ENCODE assay signal across 15 cellular contexts in genomic region chr17:16313159-16314090, GRCh38. TPM values are rescaled to one million over a fixed set of nuclear protein-coding genes. Genes with fewer than 3 reads are reported as not detected.
DNase-seq lines count a peak whose midpoint lies in the region; ATAC-seq and TF ChIP-seq lines count a peak whose summit lies in the region.
"Had no signal": no experiment of that assay in that cellular context is flagged by ENCODE, and none has a peak within 500 bp of the region (broad histone marks: within the 10 kb centered on the region; RNA-seq: fewer than 3 reads in every experiment).

No MANE protein-coding gene starts in this region.

- WGBS in hepatocyte (ENCODE audit: low lambda C conversion rate, missing lambda C conversion rate): 66% methylated on average over 7 of the region's 7 CpGs

- H3K36me3 Mint-ChIP-seq in stimulated activated memory B cell treated with anti-CD40 and anti-IgM and Interleukin-4, amounts not matched to agents 10 μg/mL and 1 μg/mL and 100 μg/mL, for 72 hours: peaks cover 37% of the 10 kb centered on the region

- no peak for ATAC-seq in stimulated activated memory B cell treated with anti-CD40 and anti-IgM and Interleukin-4, amounts not matched to agents 10 μg/mL and 1 μg/mL and 100 μg/mL, for 72 hours
- ATAC-seq in Right ventricle myocardium superior (ENCODE audit: poor library complexity) (no peak), GM18868 (IDR thresholded peaks at IDR 0.05; ENCODE audit: unreplicated experiment) (no peak)
- ATAC-seq: stimulated activated naive CD8-positive, alpha-beta T cell treated with anti-CD3 and anti-CD28 coated beads, Interleukin-15, amount 100 ng/mL, for 72 hours had no signal

- no peak for TF ChIP-seq CTCF in GM20000 (IDR thresholded peaks at IDR 0.05; ENCODE audit: extremely low read depth, missing control alignments)
- TF ChIP-seq CTCF in hepatocyte (IDR thresholded peaks at IDR 0.05; ENCODE audit: poor library complexity): no peak

- H3K4me2 ChIP-seq in hepatocyte: peak overlapping the region; percentile 26

- H3K4me3 Mint-ChIP-seq in stimulated activated memory B cell treated with anti-CD40 and anti-IgM and Interleukin-4, amounts not matched to agents 10 μg/mL and 1 μg/mL and 100 μg/mL, for 72 hours: no peak overlapping the region
- H3K4me3 Mint-ChIP-seq: activated CD4-positive, alpha-beta T cell treated with anti-CD3 and anti-CD28 coated beads, Interleukin-2, amount 10 ng/mL, durations not matched to agents 24 days and 14 days; activated T-cell treated with anti-CD3 and anti-CD28 coated beads, Interleukin-2, amount 50 U/mL, for 24 hours; stimulated activated naive CD8-positive, alpha-beta T cell treated with anti-CD3 and anti-CD28 coated beads, Interleukin-15, amount 100 ng/mL, for 72 hours had no signal

- peaks cover 6% of the 10 kb centered on the region for H3K4me1 ChIP-seq in hepatocyte (ENCODE audit: insufficient read depth)

- H3K27ac Mint-ChIP-seq in stimulated activated memory B cell treated with anti-CD40 and anti-IgM and Interleukin-4, amounts not matched to agents 10 μg/mL and 1 μg/mL and 100 μg/mL, for 72 hours: peak overlapping the region; percentile 20
- H3K27ac Mint-ChIP-seq: activated CD4-positive, alpha-beta T cell treated with anti-CD3 and anti-CD28 coated beads, Interleukin-2, amount 10 ng/mL, durations not matched to agents 24 days and 14 days; activated T-cell treated with anti-CD3 and anti-CD28 coated beads, Interleukin-2, amount 50 U/mL, for 24 hours had no signal

- H3K9me2 ChIP-seq in hepatocyte (replicated peaks; ENCODE audit: insufficient read depth): no peaks in the 10 kb centered on the region

- no peaks in the 10 kb centered on the region for H3K36me3 ChIP-seq in hepatocyte (replicated peaks; ENCODE audit: insufficient read depth, low read depth)

- H2AFZ ChIP-seq in hepatocyte: no peak overlapping the region

- H3K27me3 Mint-ChIP-seq in stimulated activated memory B cell treated with anti-CD40 and anti-IgM and Interleukin-4, amounts not matched to agents 10 μg/mL and 1 μg/mL and 100 μg/mL, for 72 hours: no peaks in the 10 kb centered on the region
- H3K27me3 Mint-ChIP-seq: activated CD4-positive, alpha-beta T cell treated with anti-CD3 and anti-CD28 coated beads, Interleukin-2, amount 10 ng/mL, durations not matched to agents 24 days and 14 days; activated T-cell treated with anti-CD3 and anti-CD28 coated beads, Interleukin-2, amount 50 U/mL, for 24 hours; stimulated activated naive CD8-positive, alpha-beta T cell treated with anti-CD3 and anti-CD28 coated beads, Interleukin-15, amount 100 ng/mL, for 72 hours had no signal

- no peaks in the 10 kb centered on the region for H3K79me2 ChIP-seq in hepatocyte

- no peaks in the 10 kb centered on the region for H4K20me1 ChIP-seq in hepatocyte (ENCODE audit: insufficient read depth, poor library complexity, severe bottlenecking)

- H3K27ac ChIP-seq in hepatocyte: peak overlapping the region; percentile 81
- H3K27ac ChIP-seq: RWPE1, spleen had no signal

- H3K9me3 ChIP-seq in hepatocyte (ENCODE audit: low read depth): no peaks in the 10 kb centered on the region
- H3K9me3 ChIP-seq: spleen had no signal

- H3K4me3 ChIP-seq in hepatocyte: no peak overlapping the region
- H3K4me3 ChIP-seq: spleen had no signal

- H3K4me1 Mint-ChIP-seq in stimulated activated memory B cell treated with anti-CD40 and anti-IgM and Interleukin-4, amounts not matched to agents 10 μg/mL and 1 μg/mL and 100 μg/mL, for 72 hours: no peaks in the 10 kb centered on the region

- no peaks in the 10 kb centered on the region for H3K27me3 ChIP-seq in hepatocyte
- H3K27me3 ChIP-seq: spleen had no signal

- no peaks in the 10 kb centered on the region for H3K9me3 Mint-ChIP-seq in stimulated activated memory B cell treated with anti-CD40 and anti-IgM and Interleukin-4, amounts not matched to agents 10 μg/mL and 1 μg/mL and 100 μg/mL, for 72 hours
- H3K9me3 Mint-ChIP-seq: activated CD4-positive, alpha-beta T cell treated with anti-CD3 and anti-CD28 coated beads, Interleukin-2, amount 10 ng/mL, durations not matched to agents 24 days and 14 days; activated T-cell treated with anti-CD3 and anti-CD28 coated beads, Interleukin-2, amount 50 U/mL, for 24 hours; stimulated activated naive CD8-positive, alpha-beta T cell treated with anti-CD3 and anti-CD28 coated beads, Interleukin-15, amount 100 ng/mL, for 72 hours had no signal

- DNase-seq in GM20000 (ENCODE audit: low spot score) (peak; percentile 42), SK-N-DZ (ENCODE audit: low spot score) (peak; percentile 51), hepatocyte (ENCODE audit: low spot score) (peak; percentile 68), Right ventricle myocardium superior (no peak), OCI-M2 (lab: John Stamatoyannopoulos, UW; ENCODE audit: unreplicated experiment) (no peak)
- DNase-seq: activated CD4-positive, alpha-beta T cell treated with anti-CD3 and anti-CD28 coated beads, Interleukin-2, amount 10 ng/mL, durations not matched to agents 24 days and 14 days; activated T-cell treated with anti-CD3 and anti-CD28 coated beads, Interleukin-2, amount 50 U/mL, for 24 hours; cerebellar nuclear complex; NCI-H1694; NCI-H774; spleen; stimulated activated naive CD8-positive, alpha-beta T cell treated with anti-CD3 and anti-CD28 coated beads, Interleukin-15, amount 100 ng/mL, for 72 hours had no signal

- intact Hi-C loops in Right ventricle myocardium superior (cut with DNase I): no loop called here

RNA-seq across cellular contexts. Expression of gene CENPV, which starts 39.8 kb away (rescaled TPM):
- 513 and 529 TPM in 2 replicates for polyA plus RNA-seq in SK-N-DZ (2014; cell fraction: cytosol; rRNA removed)
- 525 and 587 TPM in 2 replicates for polyA plus RNA-seq in SK-N-DZ (2014; cell fraction: nucleus; rRNA removed)
- total RNA-seq in hepatocyte (40.4 and 46.2 TPM in 2 replicates), Right ventricle myocardium superior (11.9 TPM)
- 51.0 and 52.4 TPM in 2 replicates for polyA plus RNA-seq in hepatocyte

Comparison
In these comparisons a context has a peak if more than half of its experiments do, and no peak if none do; other contexts are left out.
1. DNase-seq: peak in GM20000 (single experiment), SK-N-DZ (single experiment) and hepatocyte (single experiment); none in Right ventricle myocardium superior (single experiment) and OCI-M2 (single experiment).